1 cellular context compared by ENCODE assay signal in the genomic region with DNA sequence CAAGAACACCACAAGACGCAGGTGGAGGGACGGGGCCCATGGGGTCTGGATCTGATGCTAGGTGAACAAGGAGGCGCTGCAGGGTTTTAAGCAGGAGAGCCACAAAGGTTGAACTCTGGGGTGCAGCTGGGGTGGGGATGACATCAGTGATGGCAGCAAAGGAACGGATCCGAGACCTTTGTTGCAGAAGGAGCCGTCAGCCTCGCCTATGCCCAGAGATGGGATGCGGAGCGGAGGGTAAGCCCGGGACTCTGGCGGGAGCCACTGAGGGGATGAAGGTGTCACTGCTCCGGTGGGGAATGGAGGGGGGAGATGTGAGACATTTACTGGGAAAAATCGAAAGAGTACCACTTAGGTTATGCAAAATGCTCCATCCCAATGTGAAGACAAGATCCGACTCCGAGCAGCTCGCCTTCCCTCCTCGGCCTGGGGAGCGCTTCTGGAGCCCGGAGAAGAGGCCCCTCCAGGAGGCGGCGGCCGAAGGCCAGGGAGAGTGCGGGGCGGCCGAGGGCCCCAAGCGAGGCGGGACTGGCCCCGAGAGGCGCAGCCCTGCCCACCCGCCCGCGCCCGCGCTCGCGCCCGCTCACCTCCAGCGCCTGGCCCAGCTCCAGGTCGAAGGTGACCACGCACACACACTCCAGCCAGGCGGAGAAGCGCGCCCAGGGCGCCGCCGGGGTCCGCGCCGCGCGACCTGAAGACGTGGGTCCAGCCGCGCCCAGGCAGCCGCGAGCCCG.
TF ChIP-seq lines count a peak whose summit lies in the region.

No MANE protein-coding gene starts in this region.

TF ChIP-seq in K562, 482 proteins besides CTCF, POLR2A, EP300 and RAD21:
- TF ChIP-seq SIN3A (IDR thresholded peaks at IDR 0.05; ENCODE audit: borderline replicate concordance in 2 of 2, control insufficient read depth in 1 of 2, low read depth in 2 of 2, low read length in 2 of 2) (0 out of 4 replicates have a peak, but pooled peaks of 1 of the 2 experiments have one; percentile 4), TAL1 (IDR thresholded peaks at IDR 0.05) (no peak), NFIC (IDR thresholded peaks at IDR 0.05) (peak; percentile 29; the same call in 1 of the 2 replicates), KDM5B (IDR thresholded peaks at IDR 0.05; ENCODE audit: insufficient replicate concordance, low read depth, low read length) (peak; percentile 10)
